6 cellular contexts compared by ENCODE assay signal in the genomic region with DNA sequence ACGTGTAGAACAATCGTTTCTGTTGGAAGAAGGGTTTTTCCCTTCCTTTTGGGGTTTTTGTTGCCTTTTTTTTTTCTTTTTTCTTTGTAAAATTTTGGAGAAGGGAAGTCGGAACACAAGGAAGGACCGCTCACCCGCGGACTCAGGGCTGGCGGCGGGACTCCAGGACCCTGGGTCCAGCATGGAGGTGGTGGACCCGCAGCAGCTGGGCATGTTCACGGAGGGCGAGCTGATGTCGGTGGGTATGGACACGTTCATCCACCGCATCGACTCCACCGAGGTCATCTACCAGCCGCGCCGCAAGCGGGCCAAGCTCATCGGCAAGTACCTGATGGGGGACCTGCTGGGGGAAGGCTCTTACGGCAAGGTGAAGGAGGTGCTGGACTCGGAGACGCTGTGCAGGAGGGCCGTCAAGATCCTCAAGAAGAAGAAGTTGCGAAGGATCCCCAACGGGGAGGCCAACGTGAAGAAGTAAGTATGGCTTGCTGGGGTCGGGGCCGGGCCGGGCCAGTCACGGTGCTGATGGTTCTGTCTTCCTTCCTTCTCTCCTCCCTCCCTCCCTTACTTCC. TPM values are rescaled to one million over a fixed set of nuclear protein-coding genes. Genes with fewer than 3 reads are reported as not detected.
DNase-seq lines count a peak whose midpoint lies in the region; ATAC-seq, FAIRE-seq and TF ChIP-seq lines count a peak whose summit lies in the region.
"Had no signal": no experiment of that assay in that cellular context is flagged by ENCODE, and none has a peak within 500 bp of the region (broad histone marks: within the 10 kb centered on the region; RNA-seq: fewer than 3 reads in every experiment).

No MANE protein-coding gene starts in this region.

- CTCF ChIA-PET in MCF 10A (lab: Yijun Ruan, JAX): interaction anchor here (0.6 to 1.0 kb wide), 3 partner anchors 9 to 27 kb away, joined by 3 read pairs; no protein-coding TSS in a partner anchor

- POLR2A ChIA-PET in MCF 10A (lab: Yijun Ruan, JAX): interaction anchor here (0.7 kb wide), 1 partner anchor 267 kb away, joined by 3 read pairs; no protein-coding TSS in a partner anchor

- no peaks in the 10 kb centered on the region for H3K27me3 Mint-ChIP-seq in MCF 10A (ENCODE audit: insufficient read depth, unreplicated experiment)
- no peaks in the 10 kb centered on the region for H3K27me3 Mint-ChIP-seq in nephron (ENCODE audit: low read depth)

- peaks cover 42% of the 10 kb centered on the region for H3K36me3 Mint-ChIP-seq in MCF 10A (ENCODE audit: insufficient read depth, unreplicated experiment)
- H3K36me3 Mint-ChIP-seq in nephron (ENCODE audit: low read depth): peaks cover 3% of the 10 kb centered on the region

- no peak for ATAC-seq in GM19351 (IDR thresholded peaks at IDR 0.05; ENCODE audit: unreplicated experiment)

- intact Hi-C loops in MCF 10A (cut with micrococcal nuclease): no loop called here

- H3K27ac Mint-ChIP-seq in MCF 10A (ENCODE audit: low read depth, unreplicated experiment) (peak overlapping the region; percentile 94), nephron (peak overlapping the region; percentile 78 to 95 (median 86))

- TF ChIP-seq CTCF in MCF 10A (IDR thresholded peaks at IDR 0.05; ENCODE audit: unreplicated experiment): no peak
- no peak for TF ChIP-seq CTCF in nephron (IDR thresholded peaks at IDR 0.05; ENCODE audit: unreplicated experiment in 3 of 3)
- no peak for TF ChIP-seq CTCF in D721Med (IDR thresholded peaks at IDR 0.05; ENCODE audit: insufficient read depth, missing control alignments)

- no peaks in the 10 kb centered on the region for H3K9me3 Mint-ChIP-seq in MCF 10A (ENCODE audit: unreplicated experiment)
- no peaks in the 10 kb centered on the region for H3K9me3 Mint-ChIP-seq in nephron

- FAIRE-seq in D721Med (lab: Jason Lieb, UNC): no peak
- FAIRE-seq: colon had no signal

- peak overlapping the region; percentile 91 for H3K4me3 Mint-ChIP-seq in MCF 10A (ENCODE audit: unreplicated experiment)
- H3K4me3 Mint-ChIP-seq in nephron: peak overlapping the region; percentile 93 to 95 (median 94)

- TSS peak; percentile 26 for BruUV-seq in MCF 10A (replicated peaks; lab: Mats Ljungman, UMichigan)

- H3K4me1 Mint-ChIP-seq in MCF 10A (ENCODE audit: insufficient read depth, unreplicated experiment) (peaks cover 20% of the 10 kb centered on the region), nephron (peaks cover 29% of the 10 kb centered on the region)

- peak; percentile 64 for DNase-seq in NCI-H69 (lab: John Stamatoyannopoulos, UW)
- DNase-seq in MCF 10A (ENCODE audit: unreplicated experiment): no peak
- no peak for DNase-seq in D721Med (ENCODE audit: insufficient read length, low spot score)

RNA-seq across cellular contexts. Expression of a gene that starts 1.2 kb away (rescaled TPM):
- total RNA-seq in MCF 10A (2022): 63.1 and 65.6 TPM in 2 replicates

RNA-seq across cellular contexts. Expression of a gene that starts 31.0 kb away (rescaled TPM):
- total RNA-seq in MCF 10A (2022): 7.0 and 8.2 TPM in 2 replicates

RNA-seq across cellular contexts. Expression of a gene that starts 32.7 kb away (rescaled TPM):
- total RNA-seq in MCF 10A (2022): 99.6 and 123 TPM in 2 replicates

RNA-seq across cellular contexts. Expression of a gene that starts 34.7 kb away (rescaled TPM):
- 256 and 258 TPM in 2 replicates for total RNA-seq in MCF 10A (2022)

RNA-seq across cellular contexts. Expression of a gene that starts 41.6 kb away (rescaled TPM):
- 73.6 and 96.9 TPM in 2 replicates for total RNA-seq in MCF 10A (2022)
